In genomic region chr10:50242777-50243176, GRCh38 we compare ENCODE assay signal across 16 cellular contexts. TPM values are rescaled to one million over a fixed set of nuclear protein-coding genes. Genes with fewer than 3 reads are reported as not detected.
A peak's percentile ranks its signal among the peaks of the same experiment; 100 is the strongest.
DNase-seq lines count a peak whose midpoint lies in the region; ATAC-seq, FAIRE-seq and TF ChIP-seq lines count a peak whose summit lies in the region.
"Had no signal": no experiment of that assay in that cellular context is flagged by ENCODE, and none has a peak within 500 bp of the region (broad histone marks: within the 10 kb centered on the region; RNA-seq: fewer than 3 reads in every experiment).

No MANE protein-coding gene starts in this region.

- no peak for TF ChIP-seq RAD21 in SK-N-SH (IDR thresholded peaks at IDR 0.05; ENCODE audit: low read length)

- no peaks in the 10 kb centered on the region for H3F3A ChIP-seq in SK-N-SH (replicated peaks; ENCODE audit: insufficient read depth)
- H3F3A ChIP-seq in PC-9 (ENCODE audit: insufficient read depth, low read depth), result no peaks in the 10 kb centered on the region

- BruUV-seq in PC-9 (replicated peaks; lab: Mats Ljungman, UMichigan) (no TSS peak), endothelial cell of umbilical vein (replicated peaks; lab: Mats Ljungman, UMichigan) (no TSS peak)

- H3K4me3 ChIP-seq in SK-N-SH (ENCODE audit: low read depth in 2 of 2, low read length in 1 of 2) (0 out of 4 replicates have a peak overlapping the region, but pooled peaks of 1 of the 2 experiments have one; percentile 11), PC-9 (no peak overlapping the region), endothelial cell of umbilical vein (replicated peaks in 1 of 3; ENCODE audit: insufficient read depth in 1 of 3, low read depth in 1 of 3, low read length in 3 of 3) (no peak overlapping the region), lower lobe of right lung (no peak overlapping the region)
- H3K4me3 ChIP-seq: BLaER1 had no signal

- DNase-seq in SK-N-SH, result no peak
- DNase-seq in PC-9, result peak in 1 of 2 experiments; percentile 4
- DNase-seq in endothelial cell of umbilical vein (ENCODE audit: low read depth, low spot score), result no peak
- DNase-seq in NCI-H2107 (lab: John Stamatoyannopoulos, UW), result no peak
- no peak for DNase-seq in lower lobe of right lung
- DNase-seq: CD4-positive, alpha-beta memory T cell; DMS153; DMS79; GF-D8; H9 had no signal

- no peak for TF ChIP-seq POLR2A in endothelial cell of umbilical vein (IDR thresholded peaks at IDR 0.05; ENCODE audit: low read depth, low read length)

- H3K9me3 ChIP-seq in SK-N-SH, result no peaks in the 10 kb centered on the region
- no peaks in the 10 kb centered on the region for H3K9me3 ChIP-seq in PC-9 (ENCODE audit: insufficient read depth, low read depth)
- no peaks in the 10 kb centered on the region for H3K9me3 ChIP-seq in endothelial cell of umbilical vein (replicated peaks; ENCODE audit: control insufficient read depth, insufficient read depth, low read length)
- no peaks in the 10 kb centered on the region for H3K9me3 ChIP-seq in lower lobe of right lung
- H3K9me3 ChIP-seq: BLaER1 had no signal

- H3K9me2 ChIP-seq in SK-N-SH, result no peaks in the 10 kb centered on the region
- H3K9me2 ChIP-seq in PC-9 (ENCODE audit: insufficient read depth), result no peaks in the 10 kb centered on the region

- no peak overlapping the region for H3K9ac ChIP-seq in SK-N-SH
- H3K9ac ChIP-seq in endothelial cell of umbilical vein (replicated peaks; ENCODE audit: extremely low read depth, insufficient read depth, low read length), result no peak overlapping the region
- H3K9ac ChIP-seq: BLaER1 had no signal

- H3K27ac ChIP-seq in SK-N-SH (ENCODE audit: low read depth in 2 of 2, low read length in 1 of 2) (no peak overlapping the region), PC-9 (no peak overlapping the region), endothelial cell of umbilical vein (ENCODE audit: insufficient read depth, low read depth, low read length) (no peak overlapping the region), lower lobe of right lung (no peak overlapping the region)
- H3K27ac ChIP-seq: 22Rv1, BLaER1 had no signal

- CTCF ChIA-PET in SK-N-SH (lab: Yijun Ruan, JAX) (no interaction called here), PC-9 (lab: Charles Lee) (no interaction called here), endothelial cell of umbilical vein (lab: Charles Lee) (no interaction called here)

- H3K4me2 ChIP-seq in SK-N-SH, result peak overlapping the region; percentile 58; the same call in 1 of the 2 replicates
- peak overlapping the region; percentile 31 for H3K4me2 ChIP-seq in PC-9
- H3K4me2 ChIP-seq in endothelial cell of umbilical vein (ENCODE audit: insufficient read depth, low read length), result no peak overlapping the region
- H3K4me2 ChIP-seq: BLaER1 had no signal

- H3K79me2 ChIP-seq in SK-N-SH (ENCODE audit: insufficient read depth) (no peaks in the 10 kb centered on the region), PC-9 (ENCODE audit: low read depth) (no peaks in the 10 kb centered on the region), endothelial cell of umbilical vein (ENCODE audit: control insufficient read depth, insufficient read depth, low read length) (no peaks in the 10 kb centered on the region)

- no peak for ATAC-seq in SK-N-SH treated with all-trans-retinoic acid at 6 μM for 48 hours
- no peak for ATAC-seq in lower lobe of right lung
- no peak for ATAC-seq in HG03097 (IDR thresholded peaks at IDR 0.05; ENCODE audit: low FRiP score, unreplicated experiment)

- no peak for TF ChIP-seq EP300 in SK-N-SH (IDR thresholded peaks at IDR 0.05; ENCODE audit: borderline replicate concordance in 1 of 2, low read depth in 1 of 2, low read length in 1 of 2)

- no peak for FAIRE-seq in endothelial cell of umbilical vein (lab: Jason Lieb, UNC)
- FAIRE-seq: H1 had no signal

- H2AFZ ChIP-seq in SK-N-SH (ENCODE audit: low read depth) (no peak overlapping the region), PC-9 (no peak overlapping the region), endothelial cell of umbilical vein (ENCODE audit: low read depth, low read length) (no peak overlapping the region)

- no peaks in the 10 kb centered on the region for H3K9me1 ChIP-seq in endothelial cell of umbilical vein (replicated peaks; ENCODE audit: control insufficient read depth, extremely low read depth, insufficient read depth, low read length)

- H3K27me3 ChIP-seq in SK-N-SH (ENCODE audit: insufficient read depth), result peaks cover 15% of the 10 kb centered on the region
- H3K27me3 ChIP-seq in PC-9 (ENCODE audit: insufficient read depth, low read depth), result no peaks in the 10 kb centered on the region
- peaks cover 0 to 9% of the 10 kb centered on the region in 2 experiments for H3K27me3 ChIP-seq in endothelial cell of umbilical vein (ENCODE audit: control insufficient read depth in 2 of 2, insufficient read depth in 2 of 2, low read length in 2 of 2)
- no peaks in the 10 kb centered on the region for H3K27me3 ChIP-seq in lower lobe of right lung (ENCODE audit: low read depth)
- H3K27me3 ChIP-seq: BLaER1 had no signal

- POLR2A ChIA-PET in SK-N-SH (lab: Yijun Ruan, JAX), result no interaction called here
- POLR2A ChIA-PET in PC-9 (lab: Charles Lee; ENCODE audit: unreplicated experiment), result no interaction called here
- POLR2A ChIA-PET in endothelial cell of umbilical vein (lab: Charles Lee), result no interaction called here

- H3K36me3 ChIP-seq in SK-N-SH (replicated peaks in 1 of 2; ENCODE audit: control insufficient read depth in 1 of 2, insufficient read depth in 2 of 2, low read length in 1 of 2) (no peaks in the 10 kb centered on the region), PC-9 (ENCODE audit: low read depth) (no peaks in the 10 kb centered on the region), endothelial cell of umbilical vein (ENCODE audit: control insufficient read depth in 2 of 2, extremely low read depth in 1 of 2, insufficient read depth in 2 of 2, low read length in 2 of 2) (no peaks in the 10 kb centered on the region), lower lobe of right lung (no peaks in the 10 kb centered on the region)
- H3K36me3 ChIP-seq: BLaER1 had no signal

- TF ChIP-seq CTCF in SK-N-SH (IDR thresholded peaks at IDR 0.05), result no peak
- no peak for TF ChIP-seq CTCF in PC-9 (conservative IDR thresholded peaks at IDR 0.05)
- no peak for TF ChIP-seq CTCF in endothelial cell of umbilical vein (IDR thresholded peaks at IDR 0.05; ENCODE audit: extremely low read depth in 1 of 2, insufficient read depth in 1 of 2, low read depth in 1 of 2, low read length in 2 of 2)
- no peak for TF ChIP-seq CTCF in lower lobe of right lung (IDR thresholded peaks at IDR 0.05)

- WGBS in SK-N-SH (ENCODE audit: low lambda C conversion rate), result 76% methylated on average over 4 of the region's 4 CpGs

- H4K20me1 ChIP-seq in SK-N-SH (ENCODE audit: insufficient read depth), result no peaks in the 10 kb centered on the region
- no peaks in the 10 kb centered on the region for H4K20me1 ChIP-seq in PC-9 (ENCODE audit: insufficient read depth)
- no peaks in the 10 kb centered on the region for H4K20me1 ChIP-seq in endothelial cell of umbilical vein (replicated peaks; ENCODE audit: control insufficient read depth, extremely low read depth, insufficient read depth, low read length)
- H4K20me1 ChIP-seq: BLaER1 had no signal

- H3K4me1 ChIP-seq in SK-N-SH (ENCODE audit: control insufficient read depth in 1 of 2, insufficient read depth in 2 of 2, low read depth in 1 of 2, low read length in 1 of 2) (no peaks in the 10 kb centered on the region), PC-9 (replicated peaks; ENCODE audit: insufficient read depth) (no peaks in the 10 kb centered on the region), endothelial cell of umbilical vein (ENCODE audit: control insufficient read depth, extremely low read depth, insufficient read depth, low read length) (no peaks in the 10 kb centered on the region), lower lobe of right lung (no peaks in the 10 kb centered on the region)

- dilution Hi-C loops in endothelial cell of umbilical vein (cut with MboI; ENCODE audit: extremely low pct_ligation_motif_present, low sequenced_read_pairs), result no loop called here

- intact Hi-C loops in PC-9 (cut with micrococcal nuclease; ENCODE audit: unreplicated experiment) (no loop called here), endothelial cell of umbilical vein (cut with micrococcal nuclease) (no loop called here), lower lobe of right lung (cut with DNase I) (no loop called here)

TF ChIP-seq in SK-N-SH, 30 proteins besides CTCF, POLR2A, EP300 and RAD21 (continues in another document):
- TF ChIP-seq FOXJ3 (CRISPR knock-in tag; IDR thresholded peaks at IDR 0.05) (no peak), JUND (IDR thresholded peaks at IDR 0.05) (no peak)

TF ChIP-seq in SK-N-SH treated with all-trans-retinoic acid at 6 μM for 48 hours, 23 proteins besides CTCF, POLR2A, EP300 and RAD21 (continues in another document):
- TF ChIP-seq OSR1 (CRISPR knock-in tag; IDR thresholded peaks at IDR 0.05), result no peak

TF ChIP-seq in endothelial cell of umbilical vein, 7 proteins besides CTCF, POLR2A, EP300 and RAD21:
- TF ChIP-seq FOS (IDR thresholded peaks at IDR 0.05; ENCODE audit: borderline replicate concordance, insufficient read depth, low read length) (no peak), POLR2AphosphoS5 (IDR thresholded peaks at IDR 0.05; ENCODE audit: insufficient read depth, low read depth, low read length) (no peak), EZH2 (IDR thresholded peaks at IDR 0.05; ENCODE audit: borderline replicate concordance, low read depth, low read length, severe bottlenecking) (no peak), GATA2 (IDR thresholded peaks at IDR 0.05; ENCODE audit: insufficient read depth, insufficient read length, low read depth, low read length) (no peak), JUN (IDR thresholded peaks at IDR 0.05; ENCODE audit: borderline replicate concordance, insufficient read depth, insufficient read length, low read depth) (peak; percentile 18), MYC (IDR thresholded peaks at IDR 0.05; ENCODE audit: low read depth, low read length) (no peak), MAX (IDR thresholded peaks at IDR 0.05; ENCODE audit: insufficient read depth, insufficient read length) (no peak)

RNA-seq across cellular contexts. Expression of gene ASAH2, which starts 8.5 kb away (rescaled TPM):
- polyA plus RNA-seq in SK-N-SH (2012; rRNA removed), result 1.8 and 2.5 TPM in 2 replicates
- polyA plus RNA-seq in SK-N-SH (2012; cell fraction: cytosol; rRNA removed), result 2.1 and 3.9 TPM in 2 replicates
- 0.69 and 4.6 TPM in 2 replicates for polyA plus RNA-seq in SK-N-SH (2012; cell fraction: nucleus; rRNA removed)
- 0.80 and 8.3 TPM in 2 replicates for total RNA-seq in PC-9 (2021)
- 1.1 and 3.4 TPM in 2 replicates for total RNA-seq in endothelial cell of umbilical vein
- polyA plus RNA-seq in endothelial cell of umbilical vein, result 0.23 and 0.24 TPM in 2 replicates
- polyA plus RNA-seq in endothelial cell of umbilical vein (2011; cell fraction: cytosol; rRNA removed), result 0.17 and 0.23 TPM in 2 replicates
- polyA plus RNA-seq in endothelial cell of umbilical vein (2011; cell fraction: nucleus; rRNA removed), result 3.5 and 4.0 TPM in 2 replicates
- polyA plus RNA-seq in endothelial cell of umbilical vein (2012), result 0.46 and 0.58 TPM in 2 replicates
- polyA minus RNA-seq in endothelial cell of umbilical vein, result 0.53 and 2.3 TPM in 2 replicates
- polyA minus RNA-seq in endothelial cell of umbilical vein (2011; cell fraction: cytosol; rRNA and poly(A)+ RNA removed), result 2.2 TPM
- polyA minus RNA-seq in endothelial cell of umbilical vein (2011; cell fraction: nucleus; rRNA and poly(A)+ RNA removed), result 1.0 and 1.1 TPM in 2 replicates
- not detected for total RNA-seq in lower lobe of right lung
- polyA plus RNA-seq: CD14-positive monocyte had no signal
